ENCODE assay signal across 23 cellular contexts in the genomic region with DNA sequence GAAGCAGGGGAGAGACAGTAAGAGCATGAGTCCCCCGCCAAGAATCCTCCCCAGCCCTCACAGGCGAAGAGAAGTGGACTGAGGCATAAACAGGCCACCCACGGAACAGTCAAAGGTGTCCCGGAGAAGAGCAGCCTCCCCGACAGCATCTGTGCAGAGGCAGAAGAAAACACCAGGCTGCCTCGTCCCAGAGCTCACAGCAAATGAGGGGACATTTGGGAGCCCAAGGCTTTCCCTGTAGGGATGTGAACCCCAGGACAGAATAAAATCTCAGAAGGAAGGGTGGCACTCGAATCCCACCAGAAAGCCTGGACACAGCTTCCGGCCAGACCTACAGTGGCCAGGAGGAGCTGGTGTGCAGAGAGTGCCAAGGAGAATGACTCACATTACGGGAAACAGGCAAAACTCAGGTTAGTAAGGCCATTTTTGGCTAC.
DNase-seq lines count a peak whose midpoint lies in the region; ATAC-seq, FAIRE-seq and TF ChIP-seq lines count a peak whose summit lies in the region.
"Had no signal": no experiment of that assay in that cellular context is flagged by ENCODE, and none has a peak within 500 bp of the region (broad histone marks: within the 10 kb centered on the region; RNA-seq: fewer than 3 reads in every experiment).

No MANE protein-coding gene starts in this region.

- H2AFZ ChIP-seq in osteoblast (ENCODE audit: low read length), result no peak overlapping the region
- H2AFZ ChIP-seq: neural progenitor cell had no signal

- H3K27ac ChIP-seq in body of pancreas (no peak overlapping the region), prostate gland (no peak overlapping the region), osteoblast (ENCODE audit: low read depth, low read length) (no peak overlapping the region)
- H3K27ac ChIP-seq: brain microvascular endothelial cell, dorsolateral prefrontal cortex, neural progenitor cell, thyroid gland had no signal

- FAIRE-seq in GM12892 (lab: Jason Lieb, UNC), result no peak
- FAIRE-seq: H1, keratinocyte had no signal

- no peak for TF ChIP-seq POLR2A in body of pancreas (IDR thresholded peaks at IDR 0.05)
- no peak for TF ChIP-seq POLR2A in prostate gland (IDR thresholded peaks at IDR 0.05)
- TF ChIP-seq POLR2A in GM12892 (IDR thresholded peaks at IDR 0.05; ENCODE audit: low read depth, low read length), result no peak

- no peaks in the 10 kb centered on the region for H4K20me1 ChIP-seq in osteoblast (ENCODE audit: insufficient read depth, low read length)

- peak; percentile 18 for ATAC-seq in body of pancreas
- ATAC-seq: activated T-cell treated with anti-CD3 and anti-CD28 coated beads, Interleukin-2, amount 50 U/mL, for 72 hours; CD8-positive, alpha-beta T cell; stimulated activated effector memory CD8-positive, alpha-beta T cell treated with anti-CD3 and anti-CD28 coated beads, Interleukin-12 subunit alpha, Interleukin-12 subunit beta, amount 100 ng/mL, for 72 hours; T-helper 17 cell had no signal

- WGBS in body of pancreas, 2 donors, result 81 to 83% methylated on average over 9 of the region's 9 CpGs
- WGBS in prostate gland, result 52% methylated on average over 9 of the region's 9 CpGs

- H3K4me3 ChIP-seq in body of pancreas, result no peak overlapping the region
- no peak overlapping the region for H3K4me3 ChIP-seq in fibroblast of the aortic adventitia (ENCODE audit: low read depth, low read length)
- H3K4me3 ChIP-seq in prostate gland, result no peak overlapping the region
- no peak overlapping the region for H3K4me3 ChIP-seq in osteoblast (ENCODE audit: insufficient read depth, low read length)
- H3K4me3 ChIP-seq: dorsolateral prefrontal cortex, neural progenitor cell, thyroid gland had no signal

- H3K4me1 ChIP-seq in body of pancreas (no peaks in the 10 kb centered on the region), prostate gland (replicated peaks) (no peaks in the 10 kb centered on the region), osteoblast (ENCODE audit: insufficient read depth, low read length) (no peaks in the 10 kb centered on the region)
- H3K4me1 ChIP-seq: neural progenitor cell, thyroid gland had no signal

- no peak for TF ChIP-seq CTCF in body of pancreas (IDR thresholded peaks at IDR 0.05)
- no peak for TF ChIP-seq CTCF in fibroblast of the aortic adventitia (IDR thresholded peaks at IDR 0.05; ENCODE audit: insufficient read depth, low read length)
- no peak for TF ChIP-seq CTCF in prostate gland (IDR thresholded peaks at IDR 0.05)
- TF ChIP-seq CTCF in osteoblast (IDR thresholded peaks at IDR 0.05; ENCODE audit: extremely low read depth, low read depth, low read length), result no peak

- no peak overlapping the region for H3K4me2 ChIP-seq in osteoblast (ENCODE audit: insufficient read depth, low read length)
- H3K4me2 ChIP-seq: neural progenitor cell had no signal

- H3K36me3 ChIP-seq in body of pancreas (replicated peaks in 1 of 2; ENCODE audit: insufficient read depth in 1 of 2, low read depth in 2 of 2), result no peaks in the 10 kb centered on the region
- H3K36me3 ChIP-seq in prostate gland, result no peaks in the 10 kb centered on the region
- H3K36me3 ChIP-seq in osteoblast (ENCODE audit: insufficient read depth, low read length), result no peaks in the 10 kb centered on the region
- H3K36me3 ChIP-seq: brain microvascular endothelial cell, neural progenitor cell, thyroid gland had no signal

- peak; percentile 45 for DNase-seq in H4 (ENCODE audit: low spot score)
- peak in 1 of 4 donors; percentile 10 for DNase-seq in body of pancreas
- peak; percentile 4 for DNase-seq in fibroblast of the aortic adventitia (ENCODE audit: low read depth)
- DNase-seq in prostate gland (ENCODE audit: low spot score), result peak; percentile 3
- no peak for DNase-seq in osteoblast (ENCODE audit: insufficient read length, low spot score, missing footprints)
- DNase-seq in SIG-M5 (lab: John Stamatoyannopoulos, UW), result no peak
- DNase-seq in NCI-H2196 treated with DMSO at 0.1 percent for 48 hours (lab: John Stamatoyannopoulos, UW; ENCODE audit: unreplicated experiment), result no peak
- DNase-seq in GM12892 (ENCODE audit: insufficient read length), result no peak
- DNase-seq: activated CD4-positive, alpha-beta memory T cell treated with anti-CD3 and anti-CD28 coated beads, Interleukin-2, amount 10 ng/mL, durations not matched to agents 7 days and 5 days; activated T-cell treated with anti-CD3 and anti-CD28 coated beads, Interleukin-2, amount 50 U/mL, for 72 hours; brain microvascular endothelial cell; DMS79 treated with DMSO at 0.1 percent for 48 hours; MV-4-11; NCI-H2081 treated with DMSO at 0.1 percent for 48 hours; NCI-H526; T-helper 17 cell; thyroid gland had no signal

- intact Hi-C loops in body of pancreas (cut with DNase I), result no loop called here
- intact Hi-C loops in prostate gland (cut with DNase I), result no loop called here

- H3K79me2 ChIP-seq in osteoblast (ENCODE audit: insufficient read depth, low read length), result no peaks in the 10 kb centered on the region

- H3K27me3 ChIP-seq in body of pancreas (no peaks in the 10 kb centered on the region), prostate gland (replicated peaks; ENCODE audit: insufficient read depth) (no peaks in the 10 kb centered on the region), osteoblast (ENCODE audit: insufficient read depth, low read length) (no peaks in the 10 kb centered on the region)
- H3K27me3 ChIP-seq: brain microvascular endothelial cell, dorsolateral prefrontal cortex, neural progenitor cell, thyroid gland had no signal

- peaks cover 0 to 3% (median 0%) of the 10 kb centered on the region in 3 donors for H3K9me3 ChIP-seq in body of pancreas
- no peaks in the 10 kb centered on the region for H3K9me3 ChIP-seq in prostate gland
- no peaks in the 10 kb centered on the region for H3K9me3 ChIP-seq in osteoblast (ENCODE audit: low read depth, low read length)
- H3K9me3 ChIP-seq: thyroid gland had no signal

Comparison
In these comparisons a context has a peak if more than half of its experiments do, and no peak if none do; other contexts are left out.
1. DNase-seq: peak in H4 (single experiment), fibroblast of the aortic adventitia (single experiment) and prostate gland (single experiment); none in osteoblast (single experiment), SIG-M5 (single experiment), NCI-H2196 treated with DMSO at 0.1 percent for 48 hours (single experiment) and GM12892 (single experiment).